ENCODE assay signal across 18 cellular contexts in genomic region chr14:61375218-61375617, GRCh38. TPM values are rescaled to one million over a fixed set of nuclear protein-coding genes. Genes with fewer than 3 reads are reported as not detected.
DNase-seq lines count a peak whose midpoint lies in the region; ATAC-seq lines count a peak whose summit lies in the region.
"Had no signal": no experiment of that assay in that cellular context is flagged by ENCODE, and none has a peak within 500 bp of the region (broad histone marks: within the 10 kb centered on the region; RNA-seq: fewer than 3 reads in every experiment).

No MANE protein-coding gene starts in this region.

- peaks cover 8 to 15% of the 10 kb centered on the region in 2 donors for H3K9me3 ChIP-seq in CD4-positive, alpha-beta memory T cell (ENCODE audit: control insufficient read depth in 1 of 2, low read length in 2 of 2)

- H3K36me3 ChIP-seq in CD4-positive, alpha-beta memory T cell (ENCODE audit: insufficient read depth, low read length) = peaks cover 11% of the 10 kb centered on the region
- H3K36me3 ChIP-seq: Peyer's patch had no signal

- CTCF ChIA-PET in CD4-positive, alpha-beta memory T cell (lab: Charles Lee; ENCODE audit: partially characterized antibody) = no interaction called here

- POLR2A ChIA-PET in CD4-positive, alpha-beta memory T cell (lab: Charles Lee; ENCODE audit: partially characterized antibody) = interaction anchor here (0.7 to 1.7 kb wide), 3 partner anchors 13 to 54 kb away, joined by 4 read pairs; partner anchors contain the start of gene PRKCH

- H3K4me1 ChIP-seq in CD4-positive, alpha-beta memory T cell (ENCODE audit: insufficient read depth, low read length) = peaks cover 83% of the 10 kb centered on the region
- H3K4me1 ChIP-seq: Caco-2, Peyer's patch had no signal

- H3K27ac ChIP-seq in CD4-positive, alpha-beta memory T cell (ENCODE audit: low read depth, low read length) = no peak overlapping the region
- H3K27ac ChIP-seq: BLaER1, Peyer's patch had no signal

- peak overlapping the region; percentile 27 for H3K27ac Mint-ChIP-seq in activated CD4-positive, alpha-beta T cell treated with anti-CD3 and anti-CD28 coated beads, Interleukin-2, amount 10 ng/mL, durations not matched to agents 24 days and 14 days
- peak overlapping the region in 5 of 7 donors; percentile 58 to 88 (median 60) for H3K27ac Mint-ChIP-seq in CD4-positive, alpha-beta memory T cell
- H3K27ac Mint-ChIP-seq in activated T-helper 17 cell treated with anti-CD3 and anti-CD28 coated beads, Interleukin-2, amount 50 U/mL, for 72 hours = peak overlapping the region; percentile 43
- H3K27ac Mint-ChIP-seq in immature natural killer cell = peak overlapping the region in 5 of 6 donors; percentile 79 to 94 (median 87)
- no peak overlapping the region for H3K27ac Mint-ChIP-seq in stimulated activated memory B cell treated with anti-CD40 and anti-IgM and Interleukin-4, amounts not matched to agents 10 μg/mL and 1 μg/mL and 100 μg/mL, for 72 hours
- H3K27ac Mint-ChIP-seq: H9 had no signal

- intact Hi-C loops in activated CD4-positive, alpha-beta T cell treated with anti-CD3 and anti-CD28 coated beads, Interleukin-2, amount 10 ng/mL, durations not matched to agents 24 days and 14 days (cut with micrococcal nuclease) = no loop called here
- intact Hi-C loops in CD4-positive, alpha-beta memory T cell (cut with micrococcal nuclease) = no loop called here

- peaks cover 34% of the 10 kb centered on the region for H3K9me3 Mint-ChIP-seq in activated CD4-positive, alpha-beta T cell treated with anti-CD3 and anti-CD28 coated beads, Interleukin-2, amount 10 ng/mL, durations not matched to agents 24 days and 14 days
- H3K9me3 Mint-ChIP-seq in CD4-positive, alpha-beta memory T cell = peaks cover 4 to 35% (median 31%) of the 10 kb centered on the region in 8 donors
- no peaks in the 10 kb centered on the region for H3K9me3 Mint-ChIP-seq in activated T-helper 17 cell treated with anti-CD3 and anti-CD28 coated beads, Interleukin-2, amount 50 U/mL, for 72 hours
- H3K9me3 Mint-ChIP-seq in immature natural killer cell = peaks cover 1 to 21% (median 11%) of the 10 kb centered on the region in 6 donors
- H3K9me3 Mint-ChIP-seq in stimulated activated memory B cell treated with anti-CD40 and anti-IgM and Interleukin-4, amounts not matched to agents 10 μg/mL and 1 μg/mL and 100 μg/mL, for 72 hours = peaks cover 30% of the 10 kb centered on the region

- no peak overlapping the region for H3K4me3 ChIP-seq in CD4-positive, alpha-beta memory T cell (ENCODE audit: low read length in 2 of 2)
- H3K4me3 ChIP-seq: Peyer's patch had no signal

- no peaks in the 10 kb centered on the region for H3K27me3 Mint-ChIP-seq in activated CD4-positive, alpha-beta T cell treated with anti-CD3 and anti-CD28 coated beads, Interleukin-2, amount 10 ng/mL, durations not matched to agents 24 days and 14 days
- H3K27me3 Mint-ChIP-seq in CD4-positive, alpha-beta memory T cell = no peaks in the 10 kb centered on the region
- H3K27me3 Mint-ChIP-seq in activated T-helper 17 cell treated with anti-CD3 and anti-CD28 coated beads, Interleukin-2, amount 50 U/mL, for 72 hours = no peaks in the 10 kb centered on the region
- peaks cover 4 to 49% (median 28%) of the 10 kb centered on the region in 3 donors for H3K27me3 Mint-ChIP-seq in immature natural killer cell (ENCODE audit: low read depth in 3 of 3)
- H3K27me3 Mint-ChIP-seq in stimulated activated memory B cell treated with anti-CD40 and anti-IgM and Interleukin-4, amounts not matched to agents 10 μg/mL and 1 μg/mL and 100 μg/mL, for 72 hours = peaks cover 10% of the 10 kb centered on the region

- no peaks in the 10 kb centered on the region for H3K27me3 ChIP-seq in CD4-positive, alpha-beta memory T cell (ENCODE audit: insufficient read depth, low read length)
- H3K27me3 ChIP-seq: BLaER1, Peyer's patch had no signal

- DNase-seq in activated CD4-positive, alpha-beta T cell treated with anti-CD3 and anti-CD28 coated beads, Interleukin-2, amount 10 ng/mL, durations not matched to agents 24 days and 14 days = no peak
- DNase-seq in activated CD4-positive, alpha-beta T cell treated with anti-CD3 and anti-CD28 coated beads, Interleukin-2, amount 50 U/mL, for 1 hour = no peak
- DNase-seq in CD4-positive, alpha-beta memory T cell = no peak
- DNase-seq in immature natural killer cell (no peak), NCI-H146 (lab: John Stamatoyannopoulos, UW) (no peak), NCI-H524 (lab: John Stamatoyannopoulos, UW) (no peak)
- DNase-seq: 8988T, Caco-2, DMS53, H9, IMR-90, NCI-H1417, NCI-H2029 treated with DMSO at 0.1 percent for 48 hours, NCI-H510A treated with DMSO at 0.1 percent for 48 hours, Peyer's patch had no signal

- H3K4me1 Mint-ChIP-seq in activated CD4-positive, alpha-beta T cell treated with anti-CD3 and anti-CD28 coated beads, Interleukin-2, amount 10 ng/mL, durations not matched to agents 24 days and 14 days = peaks cover 64% of the 10 kb centered on the region
- H3K4me1 Mint-ChIP-seq in CD4-positive, alpha-beta memory T cell = peaks cover 39 to 75% (median 59%) of the 10 kb centered on the region in 4 donors
- H3K4me1 Mint-ChIP-seq in activated T-helper 17 cell treated with anti-CD3 and anti-CD28 coated beads, Interleukin-2, amount 50 U/mL, for 72 hours = peaks cover 70% of the 10 kb centered on the region
- peaks cover 0 to 54% of the 10 kb centered on the region in 2 donors for H3K4me1 Mint-ChIP-seq in immature natural killer cell
- H3K4me1 Mint-ChIP-seq in stimulated activated memory B cell treated with anti-CD40 and anti-IgM and Interleukin-4, amounts not matched to agents 10 μg/mL and 1 μg/mL and 100 μg/mL, for 72 hours = peaks cover 11% of the 10 kb centered on the region

- peak overlapping the region; percentile 5 for H3K4me3 Mint-ChIP-seq in activated CD4-positive, alpha-beta T cell treated with anti-CD3 and anti-CD28 coated beads, Interleukin-2, amount 10 ng/mL, durations not matched to agents 24 days and 14 days
- peak overlapping the region in 7 of 8 donors; percentile 15 to 61 (median 41) for H3K4me3 Mint-ChIP-seq in CD4-positive, alpha-beta memory T cell
- H3K4me3 Mint-ChIP-seq in activated T-helper 17 cell treated with anti-CD3 and anti-CD28 coated beads, Interleukin-2, amount 50 U/mL, for 72 hours = peak overlapping the region; percentile 28
- peak overlapping the region; percentile 29 to 69 (median 58) for H3K4me3 Mint-ChIP-seq in immature natural killer cell
- no peak overlapping the region for H3K4me3 Mint-ChIP-seq in stimulated activated memory B cell treated with anti-CD40 and anti-IgM and Interleukin-4, amounts not matched to agents 10 μg/mL and 1 μg/mL and 100 μg/mL, for 72 hours
- H3K4me3 Mint-ChIP-seq: H9 had no signal

- peaks cover 84% of the 10 kb centered on the region for H3K36me3 Mint-ChIP-seq in activated CD4-positive, alpha-beta T cell treated with anti-CD3 and anti-CD28 coated beads, Interleukin-2, amount 10 ng/mL, durations not matched to agents 24 days and 14 days (ENCODE audit: low read depth)
- H3K36me3 Mint-ChIP-seq in CD4-positive, alpha-beta memory T cell = peaks cover 63 to 71% of the 10 kb centered on the region in 2 donors
- H3K36me3 Mint-ChIP-seq in activated T-helper 17 cell treated with anti-CD3 and anti-CD28 coated beads, Interleukin-2, amount 50 U/mL, for 72 hours (ENCODE audit: low read depth) = peaks cover 88% of the 10 kb centered on the region
- H3K36me3 Mint-ChIP-seq in immature natural killer cell = peaks cover 31 to 47% (median 38%) of the 10 kb centered on the region in 3 donors
- H3K36me3 Mint-ChIP-seq in stimulated activated memory B cell treated with anti-CD40 and anti-IgM and Interleukin-4, amounts not matched to agents 10 μg/mL and 1 μg/mL and 100 μg/mL, for 72 hours = peaks cover 6% of the 10 kb centered on the region

- no peak for ATAC-seq in activated T-helper 17 cell treated with anti-CD3 and anti-CD28 coated beads, Interleukin-2, amount 50 U/mL, for 72 hours (replicated peaks)
- ATAC-seq in stimulated activated memory B cell treated with anti-CD40 and anti-IgM and Interleukin-4, amounts not matched to agents 10 μg/mL and 1 μg/mL and 100 μg/mL, for 72 hours = no peak

RNA-seq across cellular contexts. Expression of gene PRKCH, which starts 53.8 kb away (rescaled TPM):
- total RNA-seq in activated CD4-positive, alpha-beta T cell treated with anti-CD3 and anti-CD28 coated beads, Interleukin-2, amount 10 ng/mL, durations not matched to agents 24 days and 14 days = 108 and 118 TPM in 2 replicates
- total RNA-seq in CD4-positive, alpha-beta memory T cell = 100 to 1,000 TPM; 247 to 284 TPM
- polyA plus RNA-seq in CD4-positive, alpha-beta memory T cell = 100 to 1,000 TPM; 246 to 251 TPM
- 100 to 1,000 TPM; 127 to 148 TPM for total RNA-seq in activated T-helper 17 cell treated with anti-CD3 and anti-CD28 coated beads, Interleukin-2, amount 50 U/mL, for 72 hours
- 100 to 1,000 TPM; 231 to 451 (median 335) TPM for polyA plus RNA-seq in immature natural killer cell
